Comparison of ENCODE assay signal across 11 cellular contexts in genomic region chr12:93802698-93803097, GRCh38.
A peak's percentile ranks its signal among the peaks of the same experiment; 100 is the strongest.
DNase-seq lines count a peak whose midpoint lies in the region; ATAC-seq, FAIRE-seq and TF ChIP-seq lines count a peak whose summit lies in the region.
"Had no signal": no experiment of that assay in that cellular context is flagged by ENCODE, and none has a peak within 500 bp of the region (broad histone marks: within the 10 kb centered on the region; RNA-seq: fewer than 3 reads in every experiment).

No MANE protein-coding gene starts in this region.

- no peak for TF ChIP-seq EP300 in K562 (IDR thresholded peaks at IDR 0.05; ENCODE audit: low read length)
- TF ChIP-seq EP300 in suprapubic skin (IDR thresholded peaks at IDR 0.05): no peak

- no peaks in the 10 kb centered on the region for H3K9me3 ChIP-seq in K562 (replicated peaks; ENCODE audit: control insufficient read depth, insufficient read depth, low read depth, low read length)
- H3K9me3 ChIP-seq in kidney (ENCODE audit: control insufficient read depth in 1 of 2, low read length in 2 of 2): no peaks in the 10 kb centered on the region
- H3K9me3 ChIP-seq in suprapubic skin: no peaks in the 10 kb centered on the region
- H3K9me3 ChIP-seq in PC-3 (ENCODE audit: low read length): no peaks in the 10 kb centered on the region

- intact Hi-C loops in K562 (cut with micrococcal nuclease): loop anchor here (1.0 kb wide), 1 partner anchor 35 kb away; no protein-coding TSS in a partner anchor
- intact Hi-C loops in kidney (cut with DNase I): no loop called here
- intact Hi-C loops in PC-3 (cut with micrococcal nuclease): no loop called here

- H3K27ac ChIP-seq in K562 (ENCODE audit: extremely low read depth, low read depth, low read length): no peak overlapping the region
- H3K27ac ChIP-seq in kidney (ENCODE audit: low read depth in 2 of 2, low read length in 2 of 2): peak overlapping the region; percentile 53 to 57
- H3K27ac ChIP-seq in suprapubic skin: peak overlapping the region; percentile 86
- no peak overlapping the region for H3K27ac ChIP-seq in PC-3 (ENCODE audit: low read length)

- POLR2A ChIA-PET in K562 (lab: Yijun Ruan, JAX) (interaction anchor here (1.1 to 1.7 kb wide), 3 partner anchors 11 to 23 kb away, joined by 3 to 6 read pairs (median 4); no protein-coding TSS in a partner anchor), PC-3 (lab: Charles Lee; ENCODE audit: unreplicated experiment) (interaction anchor here (0.6 kb wide), 1 partner anchor 12 kb away, joined by 8 read pairs; no protein-coding TSS in a partner anchor)

- peak; percentile 47 to 56 for TF ChIP-seq RAD21 in K562 (CRISPR knock-in tag; conservative IDR thresholded peaks at IDR 0.05 in 1 of 2, IDR thresholded peaks at IDR 0.05 in 1 of 2)

- H2AFZ ChIP-seq in K562 (ENCODE audit: low read depth, low read length): no peak overlapping the region
- H2AFZ ChIP-seq in PC-3 (ENCODE audit: low read length): no peak overlapping the region

- no peaks in the 10 kb centered on the region for H3K9me3 Mint-ChIP-seq in progenitor cell of endocrine pancreas (ENCODE audit: low read depth)

- H3K4me3 ChIP-seq in K562 (no peak overlapping the region), kidney (ENCODE audit: low read length in 2 of 2) (no peak overlapping the region), suprapubic skin (no peak overlapping the region), PC-3 (ENCODE audit: low read length) (no peak overlapping the region)

- H3K36me3 ChIP-seq in K562 (ENCODE audit: control insufficient read depth, insufficient read depth, low read length) (0 out of 3 replicates have a peak, but pooled peaks cover 3% of the 10 kb centered on the region), kidney (ENCODE audit: control insufficient read depth in 1 of 2, insufficient read depth in 2 of 2, low read length in 2 of 2) (no peaks in the 10 kb centered on the region), suprapubic skin (no peaks in the 10 kb centered on the region), PC-3 (ENCODE audit: low read depth, low read length) (no peaks in the 10 kb centered on the region)

- H4K20me1 ChIP-seq in K562 (replicated peaks; ENCODE audit: control insufficient read depth, insufficient read depth, low read length) (no peaks in the 10 kb centered on the region), PC-3 (ENCODE audit: low read length) (no peaks in the 10 kb centered on the region)

- no peak overlapping the region for H3K27ac Mint-ChIP-seq in progenitor cell of endocrine pancreas

- H3K9me2 ChIP-seq in PC-3 (replicated peaks; ENCODE audit: low read length): no peaks in the 10 kb centered on the region

- no peak overlapping the region for H3K9ac ChIP-seq in K562 (ENCODE audit: insufficient read depth in 1 of 2, low read depth in 2 of 2, low read length in 2 of 2)
- H3K9ac ChIP-seq in kidney (ENCODE audit: low read length in 2 of 2): no peak overlapping the region
- H3K9ac ChIP-seq in PC-3 (ENCODE audit: low read length): no peak overlapping the region

- CTCF ChIA-PET in K562 (lab: Yijun Ruan, JAX; ENCODE audit: low intra/inter-chr PET ratio) (interaction anchor here (0.5 to 0.6 kb wide), 2 partner anchors 375 to 705 kb away, joined by 3 to 6 read pairs; no protein-coding TSS in a partner anchor), PC-3 (lab: Charles Lee) (no interaction called here)

- H3K79me2 ChIP-seq in K562 (ENCODE audit: control insufficient read depth, insufficient read depth, low read length): no peaks in the 10 kb centered on the region
- no peaks in the 10 kb centered on the region for H3K79me2 ChIP-seq in PC-3 (ENCODE audit: low read length)

- TF ChIP-seq POLR2A in K562 (conservative IDR thresholded peaks at IDR 0.05): no peak
- TF ChIP-seq POLR2A in suprapubic skin (IDR thresholded peaks at IDR 0.05): no peak

- H3K4me2 ChIP-seq in K562 (ENCODE audit: insufficient read depth, low read length) (no peak overlapping the region), PC-3 (ENCODE audit: low read length) (no peak overlapping the region)

- no TSS peak for BruUV-seq in K562 (replicated peaks; lab: Mats Ljungman, UMichigan)
- no TSS peak for BruUV-seq in PC-3 (replicated peaks; lab: Mats Ljungman, UMichigan)

- H3F3A ChIP-seq in PC-3 (ENCODE audit: low read length, unreplicated experiment): no peaks in the 10 kb centered on the region

- peak in 1 of 3 experiments; percentile 45; a peak in 2 of 6 replicates for TF ChIP-seq CTCF in K562 (IDR thresholded peaks at IDR 0.05 in 2 of 3, conservative IDR thresholded peaks at IDR 0.05 in 1 of 3; ENCODE audit: insufficient read depth in 2 of 3, low read depth in 1 of 3, low read length in 3 of 3)
- TF ChIP-seq CTCF in kidney (IDR thresholded peaks at IDR 0.05; ENCODE audit: borderline replicate concordance, extremely low read depth, insufficient read depth): peak; percentile 42
- no peak for TF ChIP-seq CTCF in suprapubic skin (IDR thresholded peaks at IDR 0.05)
- no peak for TF ChIP-seq CTCF in progenitor cell of endocrine pancreas (IDR thresholded peaks at IDR 0.05; ENCODE audit: unreplicated experiment)
- no peak for TF ChIP-seq CTCF in PC-3 (conservative IDR thresholded peaks at IDR 0.05; ENCODE audit: low read depth, low read length)

- in situ Hi-C loops in K562 (cut with MboI): no loop called here

- H3K4me1 ChIP-seq in K562 (replicated peaks in 1 of 2; ENCODE audit: control insufficient read depth in 2 of 2, insufficient read depth in 2 of 2, low read length in 2 of 2) (peaks cover 8 to 29% of the 10 kb centered on the region in 2 experiments; a peak in 4 of 5 replicates), kidney (ENCODE audit: control insufficient read depth in 1 of 2, insufficient read depth in 1 of 2, low read depth in 1 of 2, low read length in 2 of 2) (peaks cover 15 to 25% of the 10 kb centered on the region in 2 donors), suprapubic skin (peaks cover 36% of the 10 kb centered on the region), PC-3 (ENCODE audit: insufficient read depth, low read length) (no peaks in the 10 kb centered on the region)

- no peak overlapping the region for H3K4me3 Mint-ChIP-seq in progenitor cell of endocrine pancreas (ENCODE audit: low read depth)

- no peaks in the 10 kb centered on the region for H3K27me3 ChIP-seq in K562 (ENCODE audit: control insufficient read depth in 2 of 2, insufficient read depth in 2 of 2, low read length in 2 of 2)
- H3K27me3 ChIP-seq in suprapubic skin: no peaks in the 10 kb centered on the region
- H3K27me3 ChIP-seq in PC-3 (ENCODE audit: low read length): no peaks in the 10 kb centered on the region

- H3K36me3 Mint-ChIP-seq in progenitor cell of endocrine pancreas (ENCODE audit: insufficient read depth): no peaks in the 10 kb centered on the region

- H3K4me1 Mint-ChIP-seq in progenitor cell of endocrine pancreas (ENCODE audit: low read depth): peaks cover 1% of the 10 kb centered on the region

- ATAC-seq in K562: peak; percentile 75
- no peak; the same call in 1 of the 2 replicates for ATAC-seq in PC-3

- peak; percentile 40 for DNase-seq in HT1080 (ENCODE audit: low read depth)
- DNase-seq in K562 (ENCODE audit: extremely low read depth in 1 of 4, low spot score in 3 of 4): peak in 1 of 4 experiments; percentile 20
- no peak for DNase-seq in kidney
- DNase-seq in suprapubic skin (ENCODE audit: low spot score in 2 of 2): no peak
- DNase-seq in progenitor cell of endocrine pancreas (ENCODE audit: low spot score, unreplicated experiment): no peak
- DNase-seq in SKM-1 (lab: John Stamatoyannopoulos, UW; ENCODE audit: unreplicated experiment): no peak
- DNase-seq in activated gamma-delta T cell (lab: John Stamatoyannopoulos, UW): no peak
- DNase-seq in PC-3: no peak
- DNase-seq: activated CD4-positive, alpha-beta T cell treated with anti-CD3 and anti-CD28 coated beads, Interleukin-2, amount 50 U/mL, for 4 hours; stimulated activated CD4-positive, alpha-beta T cell treated with anti-CD3 and anti-CD28 coated beads, Interleukin-15, amount 100 ng/mL, for 24 hours had no signal

- H3K9me1 ChIP-seq in K562 (ENCODE audit: control insufficient read depth, insufficient read depth, low read length): peaks cover 7% of the 10 kb centered on the region

- H3K27me3 Mint-ChIP-seq in progenitor cell of endocrine pancreas: no peaks in the 10 kb centered on the region

- FAIRE-seq in K562 (lab: Jason Lieb, UNC) (no peak), kidney (lab: Jason Lieb, UNC) (no peak)
- FAIRE-seq: islet of Langerhans had no signal

TF ChIP-seq in K562, 482 proteins besides CTCF, POLR2A, EP300 and RAD21 (continues in another document):
- TF ChIP-seq HBP1 (CRISPR knock-in tag; IDR thresholded peaks at IDR 0.05) (no peak), FIP1L1 (IDR thresholded peaks at IDR 0.05; ENCODE audit: low read depth, low read length, poor library complexity, severe bottlenecking) (no peak), GMEB1 (CRISPR knock-in tag; IDR thresholded peaks at IDR 0.05) (no peak), ZNF174 (CRISPR knock-in tag; IDR thresholded peaks at IDR 0.05) (no peak), ZNF263 (CRISPR knock-in tag; IDR thresholded peaks at IDR 0.05; ENCODE audit: borderline replicate concordance) (no peak), SMARCA5 (IDR thresholded peaks at IDR 0.05) (no peak), L3MBTL2 (IDR thresholded peaks at IDR 0.05) (no peak), HCFC1 (IDR thresholded peaks at IDR 0.05; ENCODE audit: low read depth, low read length) (no peak)

Comparison
In these comparisons a context has a peak if more than half of its experiments do, and no peak if none do; other contexts are left out.
1. H3K27ac ChIP-seq: peak in kidney (2 of 2) and suprapubic skin (single experiment); none in K562 (single experiment) and PC-3 (single experiment).